Comparison of ENCODE assay signal across 8 cellular contexts in the genomic region with DNA sequence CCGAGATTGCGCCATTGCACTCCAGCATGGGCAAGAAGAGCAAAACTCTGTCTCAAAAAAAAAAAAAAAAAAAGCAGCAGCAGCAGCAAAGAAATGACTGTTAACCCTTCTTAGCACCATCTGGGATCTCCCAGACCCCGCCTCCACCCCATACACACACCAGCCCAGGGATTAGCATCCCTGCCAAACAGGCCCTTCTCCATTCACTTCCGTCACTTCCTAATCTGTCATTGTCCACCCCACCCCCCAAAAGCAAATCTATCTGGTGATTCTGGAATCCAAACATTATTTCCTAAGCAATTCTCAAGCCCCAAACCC. TPM values are rescaled to one million over a fixed set of nuclear protein-coding genes. Genes with fewer than 3 reads are reported as not detected.
DNase-seq lines count a peak whose midpoint lies in the region; ATAC-seq, FAIRE-seq and TF ChIP-seq lines count a peak whose summit lies in the region.

No MANE protein-coding gene starts in this region.

- H3K4me3 ChIP-seq in RWPE2 (ENCODE audit: severe bottlenecking) (no peak overlapping the region), esophagus squamous epithelium (peak overlapping the region in 3 of 4 donors; percentile 29 to 52 (median 29)), rectal smooth muscle tissue (ENCODE audit: low read length) (peak overlapping the region; percentile 31)

- TF ChIP-seq CTCF in RWPE2 (IDR thresholded peaks at IDR 0.05; ENCODE audit: poor library complexity, severe bottlenecking) (no peak), esophagus squamous epithelium (IDR thresholded peaks at IDR 0.05) (no peak)

- H3K36me3 ChIP-seq in RWPE2 (ENCODE audit: low read depth) (peaks cover 6% of the 10 kb centered on the region; the same call in 1 of the 2 replicates), esophagus squamous epithelium (peaks cover 0 to under 1% (median 0%) of the 10 kb centered on the region in 3 donors), rectal smooth muscle tissue (ENCODE audit: control insufficient read depth, insufficient read depth, low read length) (no peaks in the 10 kb centered on the region)

- no peak for TF ChIP-seq POLR2A in esophagus squamous epithelium (IDR thresholded peaks at IDR 0.05)

- peak; percentile 67 for DNase-seq in ELF-1 (ENCODE audit: low read depth, low spot score)
- no peak for DNase-seq in RWPE2 (ENCODE audit: low spot score)
- DNase-seq in esophagus squamous epithelium (lab: John Stamatoyannopoulos, UW), result no peak
- no peak for DNase-seq in urothelium cell line (ENCODE audit: low spot score)
- no peak for DNase-seq in Ammon's horn (ENCODE audit: low spot score)
- no peak for DNase-seq in SW480 (ENCODE audit: low spot score)
- no peak for DNase-seq in effector CD4-positive, alpha-beta T cell

- H3K9ac ChIP-seq in rectal smooth muscle tissue (ENCODE audit: low read length), result no peak overlapping the region

- no peak for ATAC-seq in RWPE2 (ENCODE audit: low read depth)

- H3K27me3 ChIP-seq in RWPE2 (ENCODE audit: insufficient read depth, poor library complexity, severe bottlenecking) (no peaks in the 10 kb centered on the region), esophagus squamous epithelium (no peaks in the 10 kb centered on the region), rectal smooth muscle tissue (ENCODE audit: control insufficient read depth, insufficient read depth, low read length) (no peaks in the 10 kb centered on the region)

- intact Hi-C loops in esophagus squamous epithelium (cut with DNase I), result no loop called here

- H3K9me3 ChIP-seq in RWPE2 (ENCODE audit: severe bottlenecking), result no peaks in the 10 kb centered on the region
- no peaks in the 10 kb centered on the region for H3K9me3 ChIP-seq in esophagus squamous epithelium

- peak overlapping the region; percentile 100 for H3K27ac ChIP-seq in RWPE2 (ENCODE audit: poor library complexity, severe bottlenecking)
- peak overlapping the region; percentile 92 to 95 (median 94) for H3K27ac ChIP-seq in esophagus squamous epithelium
- H3K27ac ChIP-seq in rectal smooth muscle tissue (ENCODE audit: low read depth, low read length), result peak overlapping the region; percentile 98

- H3K4me1 ChIP-seq in RWPE2 (ENCODE audit: insufficient read depth, poor library complexity, severe bottlenecking) (peaks cover 72% of the 10 kb centered on the region), esophagus squamous epithelium (peaks cover 85 to 100% (median 86%) of the 10 kb centered on the region in 3 donors), rectal smooth muscle tissue (ENCODE audit: control insufficient read depth, insufficient read depth, low read length) (peaks cover 47% of the 10 kb centered on the region)

- 13 to 29% methylated on average over 4 of the region's 4 CpGs for WGBS in esophagus squamous epithelium, 2 donors

- FAIRE-seq in urothelium cell line (lab: Jason Lieb, UNC), result no peak

RNA-seq across cellular contexts. Expression of a gene that starts 5.8 kb away (rescaled TPM):
- total RNA-seq in esophagus squamous epithelium, result 1,000 to 10,000 TPM in 2 of 4 donors, 100 to 1,000 TPM in 2; 695 to 1,250 (median 954) TPM

RNA-seq across cellular contexts. Expression of a gene that starts 21.3 kb away (rescaled TPM):
- total RNA-seq in esophagus squamous epithelium, result 1,000 to 10,000 TPM; 1,144 to 2,095 (median 1,685) TPM

RNA-seq across cellular contexts. Expression of a gene that starts 38.9 kb away (rescaled TPM):
- total RNA-seq in esophagus squamous epithelium, result 10 to 100 TPM in 1 of 4 donors, 1 to 10 TPM in 3; 5.0 to 12.7 (median 8.0) TPM

RNA-seq across cellular contexts. Expression of a gene that starts 49.2 kb away (rescaled TPM):
- 100 to 1,000 TPM; 103 to 132 (median 111) TPM for total RNA-seq in esophagus squamous epithelium
